Comparison of ENCODE assay signal across 22 cellular contexts in the genomic region with DNA sequence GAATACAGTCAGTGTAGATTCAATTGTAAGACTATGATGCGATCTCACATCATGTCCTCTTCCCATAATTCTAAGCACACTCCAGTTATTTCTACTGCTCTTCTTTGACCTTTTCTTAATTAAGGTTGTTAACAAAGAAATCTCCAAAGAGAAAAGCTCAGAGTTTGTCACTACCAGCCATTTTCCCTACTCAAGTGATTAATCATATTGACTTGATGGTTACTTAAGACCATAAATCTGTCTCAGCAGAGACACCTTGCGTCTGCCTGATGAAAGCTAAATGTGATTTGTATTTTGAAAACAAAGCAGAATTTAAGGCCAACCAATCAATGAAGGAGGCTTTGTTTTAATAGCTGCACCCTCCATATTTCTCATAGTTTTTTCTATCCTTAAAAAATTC.
DNase-seq lines count a peak whose midpoint lies in the region; ATAC-seq and TF ChIP-seq lines count a peak whose summit lies in the region.
"Had no signal": no experiment of that assay in that cellular context is flagged by ENCODE, and none has a peak within 500 bp of the region (broad histone marks: within the 10 kb centered on the region; RNA-seq: fewer than 3 reads in every experiment).

No MANE protein-coding gene starts in this region.

- ATAC-seq in stimulated activated naive B cell treated with anti-CD40 and anti-IgM and Interleukin-4, amounts not matched to agents 10 μg/mL and 1 μg/mL and 100 μg/mL, for 72 hours (replicated peaks), result no peak
- no peak for ATAC-seq in GM21360 (IDR thresholded peaks at IDR 0.05; ENCODE audit: unreplicated experiment)
- ATAC-seq: CD8-positive, alpha-beta T cell; T-helper 17 cell had no signal

- TF ChIP-seq CTCF in C4-2B (conservative IDR thresholded peaks at IDR 0.05), result peak; percentile 13; the same call in 1 of the 2 replicates
- TF ChIP-seq CTCF in epithelial cell of esophagus (IDR thresholded peaks at IDR 0.05; ENCODE audit: insufficient read depth, low read depth, low read length, missing control alignments), result no peak

- H3K27ac Mint-ChIP-seq in stimulated activated naive B cell treated with anti-CD40 and anti-IgM and Interleukin-4, amounts not matched to agents 10 μg/mL and 1 μg/mL and 100 μg/mL, for 72 hours, result no peak overlapping the region
- H3K27ac Mint-ChIP-seq: CD8-positive, alpha-beta T cell; T-helper 17 cell had no signal

- H3K36me3 Mint-ChIP-seq in stimulated activated naive B cell treated with anti-CD40 and anti-IgM and Interleukin-4, amounts not matched to agents 10 μg/mL and 1 μg/mL and 100 μg/mL, for 72 hours, result no peaks in the 10 kb centered on the region
- H3K36me3 Mint-ChIP-seq: CD8-positive, alpha-beta T cell had no signal

- no peak overlapping the region for H3K4me3 ChIP-seq in epithelial cell of esophagus (ENCODE audit: low read length)
- H3K4me3 ChIP-seq: BLaER1, GM23248, HAP-1, MG63, PC-9, SJCRH30 had no signal

- H3K27ac ChIP-seq in C4-2B, result no peak overlapping the region
- H3K27ac ChIP-seq: BLaER1, GM23248, PC-9, SJCRH30 had no signal

- H3K4me3 Mint-ChIP-seq in stimulated activated naive B cell treated with anti-CD40 and anti-IgM and Interleukin-4, amounts not matched to agents 10 μg/mL and 1 μg/mL and 100 μg/mL, for 72 hours, result no peak overlapping the region
- H3K4me3 Mint-ChIP-seq: CD8-positive, alpha-beta T cell; T-helper 17 cell had no signal

- peaks cover 0 to 4% of the 10 kb centered on the region in 2 donors for H3K27me3 Mint-ChIP-seq in stimulated activated naive B cell treated with anti-CD40 and anti-IgM and Interleukin-4, amounts not matched to agents 10 μg/mL and 1 μg/mL and 100 μg/mL, for 72 hours

- H3K4me1 Mint-ChIP-seq in stimulated activated naive B cell treated with anti-CD40 and anti-IgM and Interleukin-4, amounts not matched to agents 10 μg/mL and 1 μg/mL and 100 μg/mL, for 72 hours, result no peaks in the 10 kb centered on the region
- H3K4me1 Mint-ChIP-seq: T-helper 17 cell had no signal

- H3K9me3 Mint-ChIP-seq in stimulated activated naive B cell treated with anti-CD40 and anti-IgM and Interleukin-4, amounts not matched to agents 10 μg/mL and 1 μg/mL and 100 μg/mL, for 72 hours, result no peaks in the 10 kb centered on the region
- H3K9me3 Mint-ChIP-seq: CD8-positive, alpha-beta T cell had no signal

- DNase-seq in HPDE6-E6E7 (ENCODE audit: extremely low spot score), result peak; percentile 3
- DNase-seq in NCI-H82 (lab: John Stamatoyannopoulos, UW), result peak; percentile 74
- DNase-seq in epithelial cell of esophagus (ENCODE audit: low read depth), result peak; percentile 5
- DNase-seq in stimulated activated naive B cell treated with anti-CD40 and anti-IgM and Interleukin-4, amounts not matched to agents 10 μg/mL and 1 μg/mL and 100 μg/mL, for 72 hours, result no peak
- DNase-seq in DMS79 (lab: John Stamatoyannopoulos, UW), result no peak
- DNase-seq in NOMO-1 treated with dmso at 0.1 percent for 144 hours (lab: John Stamatoyannopoulos, UW; ENCODE audit: unreplicated experiment), result no peak
- DNase-seq: CD8-positive, alpha-beta T cell; DMS79 treated with DMSO at 0.1 percent for 48 hours; GM23248; KBM-7; MG63; NCI-H1048; NCI-H146; NCI-H2029 treated with DMSO at 0.1 percent for 48 hours; NCI-H510A; PC-9; SJCRH30; T-helper 17 cell had no signal

Comparison
In these comparisons a context has a peak if more than half of its experiments do, and no peak if none do; other contexts are left out.
1. DNase-seq: peak in HPDE6-E6E7 (single experiment), NCI-H82 (single experiment) and epithelial cell of esophagus (single experiment); none in stimulated activated naive B cell treated with anti-CD40 and anti-IgM and Interleukin-4, amounts not matched to agents 10 μg/mL and 1 μg/mL and 100 μg/mL, for 72 hours (single experiment), DMS79 (single experiment) and NOMO-1 treated with dmso at 0.1 percent for 144 hours (single experiment).